ENCODE assay signal across 2 cellular contexts in the genomic region with DNA sequence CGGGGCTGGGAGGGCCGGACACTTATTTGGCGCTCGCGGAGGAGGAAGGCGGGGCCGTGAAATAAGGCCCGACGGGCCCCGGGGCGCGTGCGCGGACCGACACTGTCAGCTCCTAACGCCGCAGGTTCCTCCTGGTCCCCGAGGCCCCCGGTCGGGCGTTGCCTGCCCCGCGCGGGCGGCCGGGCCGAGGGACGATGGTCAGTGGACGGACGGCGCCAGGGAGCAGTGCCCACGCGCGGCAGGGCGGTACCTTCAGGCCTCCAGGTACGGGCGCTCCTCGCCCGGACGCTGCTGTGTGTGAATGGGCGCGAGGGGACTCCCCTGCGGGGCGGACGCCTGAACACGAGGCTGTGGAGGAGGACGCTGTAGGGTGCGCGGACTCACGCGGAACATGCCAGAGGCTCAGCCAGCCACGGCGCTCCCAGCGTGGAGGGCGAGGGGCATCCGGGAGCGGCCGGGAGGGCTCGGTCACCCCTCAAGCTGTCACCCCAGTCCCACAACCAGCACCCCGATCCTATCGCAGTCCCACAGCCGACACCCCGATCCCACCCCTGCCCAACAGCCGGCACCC.
TF ChIP-seq lines count a peak whose summit lies in the region.

No MANE protein-coding gene starts in this region.

TF ChIP-seq in HEK293T, 16 proteins besides CTCF, POLR2A, EP300 and RAD21 (continued from another document):
- TF ChIP-seq ZNF384 (IDR thresholded peaks at IDR 0.05), result no peak
- TF ChIP-seq LEF1 (IDR thresholded peaks at IDR 0.05; ENCODE audit: borderline replicate concordance), result no peak
- TF ChIP-seq, protein P1, sequence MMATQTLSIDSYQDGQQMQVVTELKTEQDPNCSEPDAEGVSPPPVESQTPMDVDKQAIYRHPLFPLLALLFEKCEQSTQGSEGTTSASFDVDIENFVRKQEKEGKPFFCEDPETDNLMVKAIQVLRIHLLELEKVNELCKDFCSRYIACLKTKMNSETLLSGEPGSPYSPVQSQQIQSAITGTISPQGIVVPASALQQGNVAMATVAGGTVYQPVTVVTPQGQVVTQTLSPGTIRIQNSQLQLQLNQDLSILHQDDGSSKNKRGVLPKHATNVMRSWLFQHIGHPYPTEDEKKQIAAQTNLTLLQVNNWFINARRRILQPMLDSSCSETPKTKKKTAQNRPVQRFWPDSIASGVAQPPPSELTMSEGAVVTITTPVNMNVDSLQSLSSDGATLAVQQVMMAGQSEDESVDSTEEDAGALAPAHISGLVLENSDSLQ (IDR thresholded peaks at IDR 0.05), result no peak
- no peak for TF ChIP-seq HDGF (IDR thresholded peaks at IDR 0.05; ENCODE audit: borderline replicate concordance)
- TF ChIP-seq L3MBTL2 (conservative IDR thresholded peaks at IDR 0.05), result peak; percentile 84
- TF ChIP-seq FOXK2 (IDR thresholded peaks at IDR 0.05), result no peak
- TF ChIP-seq SUZ12 (IDR thresholded peaks at IDR 0.05), result no peak
TF ChIP-seq in HEK293T: peak in this region for 1.

TF ChIP-seq in SK-N-SH, 30 proteins besides CTCF, POLR2A, EP300 and RAD21:
- TF ChIP-seq, protein P2, sequence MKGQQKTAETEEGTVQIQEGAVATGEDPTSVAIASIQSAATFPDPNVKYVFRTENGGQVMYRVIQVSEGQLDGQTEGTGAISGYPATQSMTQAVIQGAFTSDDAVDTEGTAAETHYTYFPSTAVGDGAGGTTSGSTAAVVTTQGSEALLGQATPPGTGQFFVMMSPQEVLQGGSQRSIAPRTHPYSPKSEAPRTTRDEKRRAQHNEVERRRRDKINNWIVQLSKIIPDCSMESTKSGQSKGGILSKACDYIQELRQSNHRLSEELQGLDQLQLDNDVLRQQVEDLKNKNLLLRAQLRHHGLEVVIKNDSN (IDR thresholded peaks at IDR 0.05; ENCODE audit: borderline replicate concordance, low read depth), result no peak
- TF ChIP-seq SMC3 (IDR thresholded peaks at IDR 0.05; ENCODE audit: low read depth, low read length) (no peak), YY1 (IDR thresholded peaks at IDR 0.05; ENCODE audit: low read depth) (no peak), POLR2AphosphoS5 (IDR thresholded peaks at IDR 0.05; ENCODE audit: low read depth, low read length) (no peak), GABPA (IDR thresholded peaks at IDR 0.05; ENCODE audit: low read depth) (no peak), ELF1 (IDR thresholded peaks at IDR 0.05) (no peak), MXI1 (IDR thresholded peaks at IDR 0.05; ENCODE audit: low read depth, low read length) (peak; percentile 100), RFX5 (IDR thresholded peaks at IDR 0.05; ENCODE audit: low read length) (no peak), TCF12 (IDR thresholded peaks at IDR 0.05) (no peak), NRF1 (IDR thresholded peaks at IDR 0.05; ENCODE audit: low read depth, low read length) (peak; percentile 77), CHD2 (IDR thresholded peaks at IDR 0.05; ENCODE audit: low read length, partially characterized antibody) (no peak), NFIC (IDR thresholded peaks at IDR 0.05; ENCODE audit: borderline replicate concordance) (no peak), FOXM1 (IDR thresholded peaks at IDR 0.05; ENCODE audit: low read depth) (no peak), FOSL2 (IDR thresholded peaks at IDR 0.05; ENCODE audit: borderline replicate concordance, low read depth) (no peak), JUND (IDR thresholded peaks at IDR 0.05) (no peak), GATA2 (CRISPR knock-in tag; IDR thresholded peaks at IDR 0.05) (no peak), MEF2A (IDR thresholded peaks at IDR 0.05; ENCODE audit: borderline replicate concordance, low read depth) (no peak), EZH2phosphoT487 (IDR thresholded peaks at IDR 0.05; ENCODE audit: borderline replicate concordance, low read depth) (no peak), RXRA (IDR thresholded peaks at IDR 0.05; ENCODE audit: borderline replicate concordance, low read depth) (no peak), TEAD4 (IDR thresholded peaks at IDR 0.05; ENCODE audit: borderline replicate concordance, insufficient read depth) (no peak), SIN3A (IDR thresholded peaks at IDR 0.05; ENCODE audit: borderline replicate concordance, low read depth, low read length) (no peak; the same call in 1 of the 2 replicates), TAF1 (IDR thresholded peaks at IDR 0.05; ENCODE audit: borderline replicate concordance, low read depth, low read length) (peak; percentile 75)
- TF ChIP-seq, protein P3, sequence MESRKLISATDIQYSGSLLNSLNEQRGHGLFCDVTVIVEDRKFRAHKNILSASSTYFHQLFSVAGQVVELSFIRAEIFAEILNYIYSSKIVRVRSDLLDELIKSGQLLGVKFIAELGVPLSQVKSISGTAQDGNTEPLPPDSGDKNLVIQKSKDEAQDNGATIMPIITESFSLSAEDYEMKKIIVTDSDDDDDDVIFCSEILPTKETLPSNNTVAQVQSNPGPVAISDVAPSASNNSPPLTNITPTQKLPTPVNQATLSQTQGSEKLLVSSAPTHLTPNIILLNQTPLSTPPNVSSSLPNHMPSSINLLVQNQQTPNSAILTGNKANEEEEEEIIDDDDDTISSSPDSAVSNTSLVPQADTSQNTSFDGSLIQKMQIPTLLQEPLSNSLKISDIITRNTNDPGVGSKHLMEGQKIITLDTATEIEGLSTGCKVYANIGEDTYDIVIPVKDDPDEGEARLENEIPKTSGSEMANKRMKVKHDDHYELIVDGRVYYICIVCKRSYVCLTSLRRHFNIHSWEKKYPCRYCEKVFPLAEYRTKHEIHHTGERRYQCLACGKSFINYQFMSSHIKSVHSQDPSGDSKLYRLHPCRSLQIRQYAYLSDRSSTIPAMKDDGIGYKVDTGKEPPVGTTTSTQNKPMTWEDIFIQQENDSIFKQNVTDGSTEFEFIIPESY (IDR thresholded peaks at IDR 0.05; ENCODE audit: borderline replicate concordance, low read depth), result no peak
- TF ChIP-seq, protein P4, sequence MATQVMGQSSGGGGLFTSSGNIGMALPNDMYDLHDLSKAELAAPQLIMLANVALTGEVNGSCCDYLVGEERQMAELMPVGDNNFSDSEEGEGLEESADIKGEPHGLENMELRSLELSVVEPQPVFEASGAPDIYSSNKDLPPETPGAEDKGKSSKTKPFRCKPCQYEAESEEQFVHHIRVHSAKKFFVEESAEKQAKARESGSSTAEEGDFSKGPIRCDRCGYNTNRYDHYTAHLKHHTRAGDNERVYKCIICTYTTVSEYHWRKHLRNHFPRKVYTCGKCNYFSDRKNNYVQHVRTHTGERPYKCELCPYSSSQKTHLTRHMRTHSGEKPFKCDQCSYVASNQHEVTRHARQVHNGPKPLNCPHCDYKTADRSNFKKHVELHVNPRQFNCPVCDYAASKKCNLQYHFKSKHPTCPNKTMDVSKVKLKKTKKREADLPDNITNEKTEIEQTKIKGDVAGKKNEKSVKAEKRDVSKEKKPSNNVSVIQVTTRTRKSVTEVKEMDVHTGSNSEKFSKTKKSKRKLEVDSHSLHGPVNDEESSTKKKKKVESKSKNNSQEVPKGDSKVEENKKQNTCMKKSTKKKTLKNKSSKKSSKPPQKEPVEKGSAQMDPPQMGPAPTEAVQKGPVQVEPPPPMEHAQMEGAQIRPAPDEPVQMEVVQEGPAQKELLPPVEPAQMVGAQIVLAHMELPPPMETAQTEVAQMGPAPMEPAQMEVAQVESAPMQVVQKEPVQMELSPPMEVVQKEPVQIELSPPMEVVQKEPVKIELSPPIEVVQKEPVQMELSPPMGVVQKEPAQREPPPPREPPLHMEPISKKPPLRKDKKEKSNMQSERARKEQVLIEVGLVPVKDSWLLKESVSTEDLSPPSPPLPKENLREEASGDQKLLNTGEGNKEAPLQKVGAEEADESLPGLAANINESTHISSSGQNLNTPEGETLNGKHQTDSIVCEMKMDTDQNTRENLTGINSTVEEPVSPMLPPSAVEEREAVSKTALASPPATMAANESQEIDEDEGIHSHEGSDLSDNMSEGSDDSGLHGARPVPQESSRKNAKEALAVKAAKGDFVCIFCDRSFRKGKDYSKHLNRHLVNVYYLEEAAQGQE (IDR thresholded peaks at IDR 0.05; ENCODE audit: low read depth, low read length), result no peak
- TF ChIP-seq, protein P5, sequence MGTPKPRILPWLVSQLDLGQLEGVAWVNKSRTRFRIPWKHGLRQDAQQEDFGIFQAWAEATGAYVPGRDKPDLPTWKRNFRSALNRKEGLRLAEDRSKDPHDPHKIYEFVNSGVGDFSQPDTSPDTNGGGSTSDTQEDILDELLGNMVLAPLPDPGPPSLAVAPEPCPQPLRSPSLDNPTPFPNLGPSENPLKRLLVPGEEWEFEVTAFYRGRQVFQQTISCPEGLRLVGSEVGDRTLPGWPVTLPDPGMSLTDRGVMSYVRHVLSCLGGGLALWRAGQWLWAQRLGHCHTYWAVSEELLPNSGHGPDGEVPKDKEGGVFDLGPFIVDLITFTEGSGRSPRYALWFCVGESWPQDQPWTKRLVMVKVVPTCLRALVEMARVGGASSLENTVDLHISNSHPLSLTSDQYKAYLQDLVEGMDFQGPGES (IDR thresholded peaks at IDR 0.05; ENCODE audit: low read depth, low read length), result no peak
- TF ChIP-seq, protein P6, sequence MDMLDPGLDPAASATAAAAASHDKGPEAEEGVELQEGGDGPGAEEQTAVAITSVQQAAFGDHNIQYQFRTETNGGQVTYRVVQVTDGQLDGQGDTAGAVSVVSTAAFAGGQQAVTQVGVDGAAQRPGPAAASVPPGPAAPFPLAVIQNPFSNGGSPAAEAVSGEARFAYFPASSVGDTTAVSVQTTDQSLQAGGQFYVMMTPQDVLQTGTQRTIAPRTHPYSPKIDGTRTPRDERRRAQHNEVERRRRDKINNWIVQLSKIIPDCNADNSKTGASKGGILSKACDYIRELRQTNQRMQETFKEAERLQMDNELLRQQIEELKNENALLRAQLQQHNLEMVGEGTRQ (IDR thresholded peaks at IDR 0.05; ENCODE audit: borderline replicate concordance, low read depth, low read length), result no peak
- TF ChIP-seq, protein P7, sequence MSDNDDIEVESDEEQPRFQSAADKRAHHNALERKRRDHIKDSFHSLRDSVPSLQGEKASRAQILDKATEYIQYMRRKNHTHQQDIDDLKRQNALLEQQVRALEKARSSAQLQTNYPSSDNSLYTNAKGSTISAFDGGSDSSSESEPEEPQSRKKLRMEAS (IDR thresholded peaks at IDR 0.05; ENCODE audit: low read depth), result peak; percentile 50
- TF ChIP-seq, protein P8, sequence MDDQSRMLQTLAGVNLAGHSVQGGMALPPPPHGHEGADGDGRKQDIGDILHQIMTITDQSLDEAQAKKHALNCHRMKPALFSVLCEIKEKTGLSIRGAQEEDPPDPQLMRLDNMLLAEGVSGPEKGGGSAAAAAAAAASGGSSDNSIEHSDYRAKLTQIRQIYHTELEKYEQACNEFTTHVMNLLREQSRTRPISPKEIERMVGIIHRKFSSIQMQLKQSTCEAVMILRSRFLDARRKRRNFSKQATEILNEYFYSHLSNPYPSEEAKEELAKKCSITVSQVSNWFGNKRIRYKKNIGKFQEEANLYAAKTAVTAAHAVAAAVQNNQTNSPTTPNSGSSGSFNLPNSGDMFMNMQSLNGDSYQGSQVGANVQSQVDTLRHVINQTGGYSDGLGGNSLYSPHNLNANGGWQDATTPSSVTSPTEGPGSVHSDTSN (IDR thresholded peaks at IDR 0.05), result no peak
